Comparison of ENCODE assay signal across 21 cellular contexts in the genomic region with DNA sequence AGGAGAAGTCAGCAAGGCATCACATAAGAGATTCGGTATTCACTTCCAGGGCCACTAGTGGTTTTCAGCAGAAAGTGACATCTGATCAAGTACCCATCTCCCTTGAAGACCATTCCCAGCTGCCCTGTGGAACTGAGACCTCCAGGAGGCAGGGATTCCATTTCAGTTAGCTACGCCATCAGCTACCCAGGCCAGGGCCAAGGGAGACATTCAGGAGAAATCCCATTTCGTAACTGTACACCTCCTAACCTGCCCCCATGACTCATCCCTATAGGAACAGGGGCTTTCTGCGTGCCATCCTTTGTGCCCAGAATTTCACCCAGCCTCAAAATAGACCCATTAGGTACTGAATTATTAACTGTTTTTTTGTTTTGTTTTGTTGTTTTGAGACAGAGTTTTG. TPM values are rescaled to one million over a fixed set of nuclear protein-coding genes. Genes with fewer than 3 reads are reported as not detected.
DNase-seq lines count a peak whose midpoint lies in the region; FAIRE-seq and TF ChIP-seq lines count a peak whose summit lies in the region.
"Had no signal": no experiment of that assay in that cellular context is flagged by ENCODE, and none has a peak within 500 bp of the region (broad histone marks: within the 10 kb centered on the region; RNA-seq: fewer than 3 reads in every experiment).

No MANE protein-coding gene starts in this region.

- no peaks in the 10 kb centered on the region for H3K36me3 Mint-ChIP-seq in MCF 10A (ENCODE audit: insufficient read depth, unreplicated experiment)

- no peaks in the 10 kb centered on the region for H3K9me3 ChIP-seq in mammary epithelial cell (replicated peaks; ENCODE audit: insufficient read depth, low read length)
- H3K9me3 ChIP-seq: A549, Caco-2 had no signal

- H3K36me3 ChIP-seq in mammary epithelial cell (ENCODE audit: insufficient read depth, low read length) (no peaks in the 10 kb centered on the region), bronchial epithelial cell (ENCODE audit: control insufficient read depth, insufficient read depth, low read length) (no peaks in the 10 kb centered on the region), H7 (replicated peaks; ENCODE audit: control insufficient read depth, insufficient read depth, low read length) (no peaks in the 10 kb centered on the region)

- H3K27me3 ChIP-seq in mammary epithelial cell (ENCODE audit: insufficient read depth, low read length) (no peaks in the 10 kb centered on the region), bronchial epithelial cell (ENCODE audit: control insufficient read depth, insufficient read depth, low read length) (no peaks in the 10 kb centered on the region), H7 (ENCODE audit: control insufficient read depth, insufficient read depth, low read length) (peaks cover 1% of the 10 kb centered on the region; the same call in 1 of the 2 replicates)

- DNase-seq in MCF 10A (ENCODE audit: unreplicated experiment) = peak; percentile 76
- DNase-seq in mammary epithelial cell = no peak
- peak; percentile 55 for DNase-seq in bronchial epithelial cell (ENCODE audit: low read depth)
- DNase-seq in left kidney (ENCODE audit: low read depth, low spot score) = peak; percentile 22
- DNase-seq in NCI-H1092 (lab: John Stamatoyannopoulos, UW) = no peak
- no peak for DNase-seq in H7
- no peak for DNase-seq in glomerular visceral epithelial cell (ENCODE audit: extremely low spot score)
- no peak for DNase-seq in NCI-H1417 (lab: John Stamatoyannopoulos, UW)
- DNase-seq: AML-193; Caco-2; CD4-positive, alpha-beta T cell; GM23248; HCEC 1CT; HFFc6 had no signal

- H3K4me1 ChIP-seq in mammary epithelial cell (ENCODE audit: insufficient read depth, low read length) = peaks cover 7% of the 10 kb centered on the region
- H3K4me1 ChIP-seq: A549, Caco-2 had no signal

- CTCF ChIA-PET in MCF 10A (lab: Yijun Ruan, JAX) = interaction anchor here (1.3 kb wide), 1 partner anchor 90 kb away, joined by 6 read pairs; no protein-coding TSS in a partner anchor
- CTCF ChIA-PET in mammary epithelial cell (lab: Charles Lee; ENCODE audit: low non-redundant PET) = no interaction called here

- no peak for TF ChIP-seq CTCF in MCF 10A (IDR thresholded peaks at IDR 0.05; ENCODE audit: unreplicated experiment)
- no peak for TF ChIP-seq CTCF in mammary epithelial cell (conservative IDR thresholded peaks at IDR 0.05 in 1 of 2, IDR thresholded peaks at IDR 0.05 in 1 of 2; ENCODE audit: extremely low read depth in 1 of 2, insufficient read depth in 1 of 2, low read depth in 1 of 2, low read length in 2 of 2)
- TF ChIP-seq CTCF in bronchial epithelial cell (IDR thresholded peaks at IDR 0.05; ENCODE audit: insufficient read depth, low read length, severe bottlenecking) = no peak

- H3K79me2 ChIP-seq in mammary epithelial cell (ENCODE audit: insufficient read depth, low read length) = no peaks in the 10 kb centered on the region

- no peak overlapping the region for H3K9ac ChIP-seq in mammary epithelial cell (ENCODE audit: insufficient read depth, low read length)
- H3K9ac ChIP-seq: GM23248 had no signal

- H3K4me3 ChIP-seq in mammary epithelial cell (replicated peaks in 1 of 3; ENCODE audit: insufficient read depth in 1 of 3, low read depth in 2 of 3, low read length in 3 of 3) (no peak overlapping the region), bronchial epithelial cell (ENCODE audit: low read depth, low read length) (no peak overlapping the region), H7 (ENCODE audit: insufficient read depth, low read depth, low read length) (no peak overlapping the region)
- H3K4me3 ChIP-seq: A549, GM23248 had no signal

- 57% methylated on average over 4 of the region's 4 CpGs for WGBS in mammary epithelial cell (ENCODE audit: low coverage, missing lambda C conversion rate)

- H3K4me1 Mint-ChIP-seq in MCF 10A (ENCODE audit: insufficient read depth, unreplicated experiment) = peaks cover 6% of the 10 kb centered on the region

- H3K4me2 ChIP-seq in mammary epithelial cell (ENCODE audit: insufficient read depth, low read depth, low read length) = no peak overlapping the region
- H3K4me2 ChIP-seq: A549 had no signal

- peak; percentile 50 for FAIRE-seq in bronchial epithelial cell (lab: Jason Lieb, UNC)
- FAIRE-seq: A549, D721Med, G401.6, GM12891 had no signal

- no TSS peak for BruUV-seq in MCF 10A (replicated peaks; lab: Mats Ljungman, UMichigan)
- no TSS peak for BruUV-seq in mammary epithelial cell (replicated peaks; lab: Mats Ljungman, UMichigan)

- in situ Hi-C loops in mammary epithelial cell (cut with MboI; ENCODE audit: low sequenced_read_pairs in 2 of 2) = loop anchor here in 1 of 2 donors (10.0 kb wide), 1 partner anchor 80 kb away; no protein-coding TSS in a partner anchor

- POLR2A ChIA-PET in MCF 10A (lab: Yijun Ruan, JAX) = no interaction called here

- no peak overlapping the region for H3K27ac Mint-ChIP-seq in MCF 10A (ENCODE audit: low read depth, unreplicated experiment)
- H3K27ac Mint-ChIP-seq: CD4-positive, alpha-beta T cell; HFFc6 had no signal

- intact Hi-C loops in MCF 10A (cut with micrococcal nuclease) = no loop called here
- intact Hi-C loops in mammary epithelial cell (cut with micrococcal nuclease) = no loop called here

- H3K9me3 Mint-ChIP-seq in MCF 10A (ENCODE audit: unreplicated experiment) = no peaks in the 10 kb centered on the region
- H3K9me3 Mint-ChIP-seq: CD4-positive, alpha-beta T cell; HFFc6 had no signal

- H3K27me3 Mint-ChIP-seq in MCF 10A (ENCODE audit: insufficient read depth, unreplicated experiment) = no peaks in the 10 kb centered on the region

- H3K4me3 Mint-ChIP-seq in MCF 10A (ENCODE audit: unreplicated experiment) = no peak overlapping the region
- H3K4me3 Mint-ChIP-seq: CD4-positive, alpha-beta T cell; HFFc6 had no signal

- H4K20me1 ChIP-seq in mammary epithelial cell (ENCODE audit: insufficient read depth, low read length) = no peaks in the 10 kb centered on the region

- H2AFZ ChIP-seq in mammary epithelial cell (ENCODE audit: low read depth, low read length) = no peak overlapping the region
- H2AFZ ChIP-seq: GM23248 had no signal

- dilution Hi-C loops in mammary epithelial cell (cut with HindIII; ENCODE audit: low sequenced_read_pairs) = loop anchor here (25.0 kb wide), 1 partner anchor 373 kb away; no protein-coding TSS in a partner anchor

- no peak overlapping the region for H3K27ac ChIP-seq in mammary epithelial cell (ENCODE audit: insufficient read depth, low read depth, low read length)
- H3K27ac ChIP-seq: 22Rv1, A549, C4-2B, GM23248 had no signal

RNA-seq across cellular contexts. Expression of a gene that starts 24.7 kb away (rescaled TPM):
- total RNA-seq in MCF 10A (2022) (0.12 TPM in 1 of 2 replicates, not detected in the other), mammary epithelial cell (under 1 TPM in 1 of 2 donors, not detected in 1; 0.21 TPM), bronchial epithelial cell (under 0.01 TPM in 1 of 2 replicates, not detected in the other)
- 0.17 TPM for polyA plus RNA-seq in mammary epithelial cell
- not detected for polyA minus RNA-seq in mammary epithelial cell
- 0.14 TPM in 1 of 2 replicates, not detected in the other for total RNA-seq in H7 (2014; rRNA removed; shearing (Covaris generic))
- total RNA-seq: Caco-2; CD4-positive, alpha-beta T cell; GM23248; HFFc6 had no signal
- polyA plus RNA-seq: BJ, GM23248 had no signal

Comparison
In these comparisons a context has a peak if more than half of its experiments do, and no peak if none do; other contexts are left out.
1. DNase-seq: peak in MCF 10A (single experiment), bronchial epithelial cell (single experiment) and left kidney (single experiment); none in mammary epithelial cell (single experiment), NCI-H1092 (single experiment), H7 (single experiment), glomerular visceral epithelial cell (single experiment) and NCI-H1417 (0 of 3).